Comparison of ENCODE assay signal across 9 cellular contexts in the genomic region with DNA sequence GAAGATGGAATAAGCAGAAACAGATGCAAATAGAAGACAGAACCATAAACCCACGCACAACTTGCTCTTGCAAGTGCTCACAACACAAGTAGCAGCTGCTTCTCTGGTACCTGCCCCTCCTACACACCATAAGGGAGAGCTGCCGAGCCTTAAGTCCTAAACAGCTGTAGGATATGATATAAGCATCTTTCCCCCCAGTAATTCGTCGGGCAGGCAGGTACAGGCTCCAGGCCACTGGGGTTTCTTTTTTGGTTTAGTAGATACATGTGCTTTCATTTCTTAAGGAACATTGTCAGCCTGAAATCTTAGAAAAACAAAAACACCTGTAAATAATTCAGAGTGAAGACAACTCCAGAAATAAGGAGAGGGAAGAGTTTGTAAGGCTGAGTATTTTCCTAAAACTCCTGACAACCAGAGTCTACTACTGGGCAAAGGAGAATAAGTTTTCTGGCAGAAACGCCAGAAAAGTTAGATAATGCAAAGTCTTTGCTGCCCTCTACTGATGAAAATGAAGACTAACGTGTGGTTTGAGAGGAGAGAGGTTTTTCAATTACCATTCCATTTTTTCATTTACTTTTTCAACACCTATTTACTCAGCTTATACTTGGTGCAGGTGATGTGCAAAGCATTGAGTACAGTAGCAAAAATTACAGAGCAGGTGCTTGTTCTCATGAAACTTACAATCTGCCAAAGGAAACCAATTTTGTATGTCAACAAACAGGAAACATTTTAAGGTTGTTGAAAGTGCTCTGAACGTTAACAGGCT. TPM values are rescaled to one million over a fixed set of nuclear protein-coding genes. Genes with fewer than 3 reads are reported as not detected.
A peak's percentile ranks its signal among the peaks of the same experiment; 100 is the strongest.
DNase-seq lines count a peak whose midpoint lies in the region; ATAC-seq, FAIRE-seq and TF ChIP-seq lines count a peak whose summit lies in the region.
"Had no signal": no experiment of that assay in that cellular context is flagged by ENCODE, and none has a peak within 500 bp of the region (broad histone marks: within the 10 kb centered on the region; RNA-seq: fewer than 3 reads in every experiment).

No MANE protein-coding gene starts in this region.

- H3T11ph ChIP-seq in H9 (ENCODE audit: low read length): no peak overlapping the region

- H3K9ac ChIP-seq in H9 (ENCODE audit: extremely low read depth, insufficient read length, low read length): no peak overlapping the region

- H3K56ac ChIP-seq in H9 (ENCODE audit: insufficient read length, low read depth, low read length): no peak overlapping the region

- H3K27me3 ChIP-seq in H9 (ENCODE audit: insufficient read depth, low read length) (no peaks in the 10 kb centered on the region), small intestine (ENCODE audit: control insufficient read depth in 2 of 2, insufficient read depth in 2 of 2, low read length in 2 of 2) (no peaks in the 10 kb centered on the region)

- TF ChIP-seq CTCF in H9 (conservative IDR thresholded peaks at IDR 0.05): peak; percentile 84
- peak; percentile 41; the same call in 1 of the 2 replicates for TF ChIP-seq CTCF in WTC11 (IDR thresholded peaks at IDR 0.05)

- H3K27me3 Mint-ChIP-seq in H9 (ENCODE audit: low read depth) (peaks cover 15% of the 10 kb centered on the region), WTC11 (ENCODE audit: low read depth) (no peaks in the 10 kb centered on the region)

- H3K4ac ChIP-seq in H9 (ENCODE audit: low read depth, low read length): no peak overlapping the region

- H2AFZ ChIP-seq in H9 (ENCODE audit: low read length): no peak overlapping the region

- no peak overlapping the region for H3K4me3 ChIP-seq in small intestine (ENCODE audit: low read depth in 1 of 2, low read length in 2 of 2)

- H3K27ac Mint-ChIP-seq in H9 (0 out of 7 replicates have a peak overlapping the region, but pooled peaks of 1 of the 3 experiments have one; percentile 24), WTC11 (no peak overlapping the region)
- H3K27ac Mint-ChIP-seq: activated naive CD8-positive, alpha-beta T cell had no signal

- no peaks in the 10 kb centered on the region for H3K36me3 Mint-ChIP-seq in H9 (ENCODE audit: insufficient read depth in 1 of 3, low read depth in 3 of 3)
- no peaks in the 10 kb centered on the region for H3K36me3 Mint-ChIP-seq in WTC11
- H3K36me3 Mint-ChIP-seq: activated naive CD8-positive, alpha-beta T cell had no signal

- no peak overlapping the region for H2BK5ac ChIP-seq in H9 (ENCODE audit: insufficient read length, low read length)

- no peak overlapping the region for H2BK120ac ChIP-seq in H9 (ENCODE audit: low read depth, low read length, poor library complexity, severe bottlenecking)

- no peak overlapping the region for H3K18ac ChIP-seq in H9 (ENCODE audit: insufficient read length, low read depth, low read length)

- no peak overlapping the region for H4K5ac ChIP-seq in H9 (ENCODE audit: insufficient read length, low read depth, low read length)

- no CpG with 5 or more reads among the region's 7 CpGs for WGBS in H9 (ENCODE audit: extremely low coverage, insufficient read length, low lambda C conversion rate)
- WGBS in small intestine, 3 donors: 21 to 31% (median 22%) methylated on average over 7 of the region's 7 CpGs

- no peak overlapping the region for H3K4me3 Mint-ChIP-seq in H9
- no peak overlapping the region for H3K4me3 Mint-ChIP-seq in WTC11
- H3K4me3 Mint-ChIP-seq: activated naive CD8-positive, alpha-beta T cell had no signal

- H3K79me1 ChIP-seq in H9 (ENCODE audit: insufficient read depth, low read depth, low read length, poor library complexity, severe bottlenecking): no peaks in the 10 kb centered on the region

- CTCF ChIA-PET in WTC11 (lab: Charles Lee): interaction anchor here (0.6 to 1.4 kb wide), 6 partner anchors 10 to 313 kb away, joined by 3 to 5 read pairs (median 3); no protein-coding TSS in a partner anchor

- no peak overlapping the region for H3K4me2 ChIP-seq in H9 (ENCODE audit: insufficient read depth, insufficient read length, low read length)

- H3K23ac ChIP-seq in H9 (ENCODE audit: insufficient read length, low read depth, low read length): no peak overlapping the region

- H3K79me2 ChIP-seq in H9 (ENCODE audit: insufficient read depth, low read length): no peaks in the 10 kb centered on the region

- no peak overlapping the region for H2BK12ac ChIP-seq in H9 (ENCODE audit: insufficient read length, low read depth, low read length)

- H3K9me3 Mint-ChIP-seq in H9 (peaks cover 0 to 2% of the 10 kb centered on the region in 2 experiments; a peak in 1 of 5 replicates), WTC11 (no peaks in the 10 kb centered on the region)

- H3K14ac ChIP-seq in H9 (ENCODE audit: insufficient read depth, low read length): no peak overlapping the region

- DNase-seq in SIG-M5 treated with dmso at 0.1 percent for 504 hours (lab: John Stamatoyannopoulos, UW; ENCODE audit: unreplicated experiment) (peak; percentile 80), SIG-M5 (lab: John Stamatoyannopoulos, UW) (no peak), H9 (no peak), NCI-H1694 (lab: John Stamatoyannopoulos, UW) (peak; percentile 52), WTC11 (ENCODE audit: low spot score) (no peak), left ventricle myocardium superior (no peak), small intestine (peak; percentile 42)

- no peak overlapping the region for H4K8ac ChIP-seq in H9 (replicated peaks; ENCODE audit: insufficient read length, low read depth, low read length)

- no peak overlapping the region for H4K91ac ChIP-seq in H9 (ENCODE audit: insufficient read length, low read depth, low read length)

- no peaks in the 10 kb centered on the region for H3K36me3 ChIP-seq in small intestine (ENCODE audit: control insufficient read depth in 2 of 2, insufficient read depth in 2 of 2, low read length in 2 of 2)

- peak; percentile 66 for ATAC-seq in WTC11
- ATAC-seq in left ventricle myocardium superior: peak; percentile 64
- ATAC-seq in HG03175 (IDR thresholded peaks at IDR 0.05; ENCODE audit: unreplicated experiment): no peak

- H3K23me2 ChIP-seq in H9 (ENCODE audit: insufficient read length, low read depth, low read length, poor library complexity, severe bottlenecking): no peaks in the 10 kb centered on the region

- H2BK15ac ChIP-seq in H9 (ENCODE audit: low read depth, low read length): no peak overlapping the region

- no peaks in the 10 kb centered on the region for H3K4me1 ChIP-seq in H9 (ENCODE audit: insufficient read depth, low read length)
- no peaks in the 10 kb centered on the region for H3K4me1 ChIP-seq in small intestine (ENCODE audit: control insufficient read depth in 2 of 2, insufficient read depth in 1 of 2, low read depth in 1 of 2, low read length in 1 of 2)

- H3K27ac ChIP-seq in H9 (ENCODE audit: insufficient read length, low read depth, low read length) (no peak overlapping the region), small intestine (ENCODE audit: low read depth in 1 of 2, low read length in 1 of 2) (no peak overlapping the region)

- H2AK5ac ChIP-seq in H9 (ENCODE audit: insufficient read length, low read length): no peak overlapping the region

- intact Hi-C loops in left ventricle myocardium superior (cut with micrococcal nuclease): loop anchor here (2.0 kb wide), 1 partner anchor 136 kb away; no protein-coding TSS in a partner anchor

- FAIRE-seq in small intestine (lab: Jason Lieb, UNC): no peak

- H3K9me3 ChIP-seq in H9 (ENCODE audit: control insufficient read depth, low read depth, low read length): no peaks in the 10 kb centered on the region
- no peaks in the 10 kb centered on the region for H3K9me3 ChIP-seq in small intestine (ENCODE audit: control insufficient read depth, low read depth)

- peaks cover 3 to 5% of the 10 kb centered on the region in 2 experiments; a peak in 2 of 4 replicates for H3K4me1 Mint-ChIP-seq in H9
- H3K4me1 Mint-ChIP-seq in WTC11: no peaks in the 10 kb centered on the region; the same call in 1 of the 2 replicates

- H4K20me1 ChIP-seq in H9 (ENCODE audit: control insufficient read depth, insufficient read depth, insufficient read length): no peaks in the 10 kb centered on the region

- no peak overlapping the region for H2BK20ac ChIP-seq in H9 (ENCODE audit: low read depth, low read length, poor library complexity, severe bottlenecking)

- POLR2A ChIA-PET in WTC11 (lab: Charles Lee): interaction anchor here (0.5 kb wide), 1 partner anchor 8 kb away, joined by 3 read pairs; no protein-coding TSS in a partner anchor

TF ChIP-seq in WTC11, 78 proteins besides CTCF, POLR2A, EP300 and RAD21 (continues in another document):
- TF ChIP-seq, protein P1, sequence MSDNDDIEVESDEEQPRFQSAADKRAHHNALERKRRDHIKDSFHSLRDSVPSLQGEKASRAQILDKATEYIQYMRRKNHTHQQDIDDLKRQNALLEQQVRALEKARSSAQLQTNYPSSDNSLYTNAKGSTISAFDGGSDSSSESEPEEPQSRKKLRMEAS (CRISPR knock-in tag; IDR thresholded peaks at IDR 0.05): no peak
- no peak for TF ChIP-seq TCF7 (CRISPR knock-in tag; IDR thresholded peaks at IDR 0.05; ENCODE audit: low read depth)
- TF ChIP-seq HMGA2 (CRISPR knock-in tag; IDR thresholded peaks at IDR 0.05): no peak
- TF ChIP-seq FOXK1 (CRISPR knock-in tag; IDR thresholded peaks at IDR 0.05): no peak
- TF ChIP-seq RORB (CRISPR knock-in tag; IDR thresholded peaks at IDR 0.05): no peak
- no peak for TF ChIP-seq MXD4 (CRISPR knock-in tag; IDR thresholded peaks at IDR 0.05; ENCODE audit: borderline replicate concordance)
- TF ChIP-seq, protein P2, sequence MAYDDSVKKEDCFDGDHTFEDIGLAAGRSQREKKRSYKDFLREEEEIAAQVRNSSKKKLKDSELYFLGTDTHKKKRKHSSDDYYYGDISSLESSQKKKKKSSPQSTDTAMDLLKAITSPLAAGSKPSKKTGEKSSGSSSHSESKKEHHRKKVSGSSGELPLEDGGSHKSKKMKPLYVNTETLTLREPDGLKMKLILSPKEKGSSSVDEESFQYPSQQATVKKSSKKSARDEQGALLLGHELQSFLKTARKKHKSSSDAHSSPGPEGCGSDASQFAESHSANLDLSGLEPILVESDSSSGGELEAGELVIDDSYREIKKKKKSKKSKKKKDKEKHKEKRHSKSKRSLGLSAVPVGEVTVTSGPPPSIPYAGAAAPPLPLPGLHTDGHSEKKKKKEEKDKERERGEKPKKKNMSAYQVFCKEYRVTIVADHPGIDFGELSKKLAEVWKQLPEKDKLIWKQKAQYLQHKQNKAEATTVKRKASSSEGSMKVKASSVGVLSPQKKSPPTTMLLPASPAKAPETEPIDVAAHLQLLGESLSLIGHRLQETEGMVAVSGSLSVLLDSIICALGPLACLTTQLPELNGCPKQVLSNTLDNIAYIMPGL (CRISPR knock-in tag; IDR thresholded peaks at IDR 0.05): no peak
- TF ChIP-seq, protein P3, sequence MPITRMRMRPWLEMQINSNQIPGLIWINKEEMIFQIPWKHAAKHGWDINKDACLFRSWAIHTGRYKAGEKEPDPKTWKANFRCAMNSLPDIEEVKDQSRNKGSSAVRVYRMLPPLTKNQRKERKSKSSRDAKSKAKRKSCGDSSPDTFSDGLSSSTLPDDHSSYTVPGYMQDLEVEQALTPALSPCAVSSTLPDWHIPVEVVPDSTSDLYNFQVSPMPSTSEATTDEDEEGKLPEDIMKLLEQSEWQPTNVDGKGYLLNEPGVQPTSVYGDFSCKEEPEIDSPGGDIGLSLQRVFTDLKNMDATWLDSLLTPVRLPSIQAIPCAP (CRISPR knock-in tag; IDR thresholded peaks at IDR 0.05): no peak

RNA-seq across cellular contexts. Expression of a gene that starts 20.1 kb away (rescaled TPM):
- 112 and 115 TPM in 2 replicates for total RNA-seq in H9 (2021)
- total RNA-seq in WTC11 (2021): 98.2 to 117 TPM (median 107 TPM) in 3 replicates
- 15.5 TPM for total RNA-seq in left ventricle myocardium superior
- polyA plus RNA-seq in small intestine: 10 to 100 TPM; 22.2 to 30.9 (median 26.7) TPM

Comparison
In these comparisons a context has a peak if more than half of its experiments do, and no peak if none do; other contexts are left out.
1. DNase-seq: peak in SIG-M5 treated with dmso at 0.1 percent for 504 hours (single experiment), NCI-H1694 (single experiment) and small intestine (single experiment); none in SIG-M5 (single experiment), H9 (single experiment), WTC11 (single experiment) and left ventricle myocardium superior (single experiment).